9 cellular contexts compared by ENCODE assay signal in the genomic region with DNA sequence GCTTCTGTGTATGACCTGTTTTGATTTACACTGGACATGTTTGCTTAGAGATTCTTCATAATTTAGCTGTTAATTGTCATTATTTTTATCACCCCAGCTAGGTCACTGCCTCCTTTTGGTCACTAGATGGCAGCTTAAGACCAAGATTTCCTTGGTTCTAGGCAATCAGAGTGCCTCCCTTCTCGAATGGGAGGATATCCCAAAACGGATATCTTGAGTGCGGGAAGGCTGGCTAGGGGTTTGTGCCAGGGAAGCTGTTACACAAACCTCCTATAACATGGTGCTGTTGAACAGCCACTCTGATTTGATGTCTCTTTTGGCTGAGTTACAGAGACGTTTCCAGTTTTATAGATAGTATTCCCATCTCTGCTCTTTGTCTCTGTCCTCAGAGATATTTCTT.
A peak's percentile ranks its signal among the peaks of the same experiment; 100 is the strongest.
DNase-seq lines count a peak whose midpoint lies in the region; ATAC-seq, FAIRE-seq and TF ChIP-seq lines count a peak whose summit lies in the region.
"Had no signal": no experiment of that assay in that cellular context is flagged by ENCODE, and none has a peak within 500 bp of the region (broad histone marks: within the 10 kb centered on the region; RNA-seq: fewer than 3 reads in every experiment).

No MANE protein-coding gene starts in this region.

- FAIRE-seq in HTR-8/SVneo (lab: Jason Lieb, UNC) = no peak

- H3F3A ChIP-seq in neural cell (ENCODE audit: insufficient read depth, low read length, poor library complexity, severe bottlenecking) = no peaks in the 10 kb centered on the region

- H3K9me2 ChIP-seq in neural cell (ENCODE audit: insufficient read depth, low read length) = no peaks in the 10 kb centered on the region

- no peaks in the 10 kb centered on the region for H3K36me3 ChIP-seq in neural cell (ENCODE audit: insufficient read depth, low read length)
- no peaks in the 10 kb centered on the region for H3K36me3 ChIP-seq in effector memory CD4-positive, alpha-beta T cell (ENCODE audit: control insufficient read depth, insufficient read depth, low read length)

- TF ChIP-seq CTCF in AG04449 (IDR thresholded peaks at IDR 0.05; ENCODE audit: insufficient read depth, low read length, missing control alignments) (peak; percentile 61), epithelial cell of proximal tubule (conservative IDR thresholded peaks at IDR 0.05; ENCODE audit: low read depth, low read length) (peak; percentile 90), neural cell (IDR thresholded peaks at IDR 0.05; ENCODE audit: poor library complexity, severe bottlenecking) (peak; percentile 80)

- no peaks in the 10 kb centered on the region for H3K4me1 ChIP-seq in effector memory CD4-positive, alpha-beta T cell (ENCODE audit: control insufficient read depth, insufficient read depth, low read length, poor library complexity, severe bottlenecking)

- no peaks in the 10 kb centered on the region for H4K20me1 ChIP-seq in neural cell (ENCODE audit: insufficient read depth)

- H3K4me3 ChIP-seq in AG04449 (ENCODE audit: low read depth, low read length) (no peak overlapping the region), epithelial cell of proximal tubule (ENCODE audit: low read depth, low read length) (no peak overlapping the region), neural cell (ENCODE audit: low read length) (no peak overlapping the region)
- no peak overlapping the region for H3K4me3 ChIP-seq in effector memory CD4-positive, alpha-beta T cell (ENCODE audit: insufficient read depth, low read depth, low read length, poor library complexity, severe bottlenecking)

- TF ChIP-seq EP300 in neural cell (conservative IDR thresholded peaks at IDR 0.05; ENCODE audit: poor library complexity, severe bottlenecking) = no peak

- peak; percentile 82 for TF ChIP-seq RAD21 in neural cell (conservative IDR thresholded peaks at IDR 0.05)

- H3K79me2 ChIP-seq in neural cell (replicated peaks; ENCODE audit: insufficient read depth, low read length) = no peaks in the 10 kb centered on the region

- in situ Hi-C loops in G401 (cut with HindIII; ENCODE audit: low sequenced_read_pairs) = no loop called here

- H2AFZ ChIP-seq in neural cell (ENCODE audit: low read depth, low read length) = no peak overlapping the region

- H3K9ac ChIP-seq in neural cell (ENCODE audit: low read length) = no peak overlapping the region

- H3K27ac ChIP-seq in neural cell (ENCODE audit: low read length) = no peak overlapping the region
- H3K27ac ChIP-seq in effector memory CD4-positive, alpha-beta T cell (ENCODE audit: insufficient read depth, low read length, poor library complexity, severe bottlenecking) = no peak overlapping the region

- no peak for DNase-seq in AG04449 (ENCODE audit: low read depth, low spot score)
- peak; percentile 67 for DNase-seq in G401 (ENCODE audit: low spot score)
- DNase-seq in HTR-8/SVneo (ENCODE audit: insufficient read length, low spot score) = peak; percentile 5
- peak; percentile 71 for DNase-seq in RKO (ENCODE audit: low spot score)
- no peak for DNase-seq in epithelial cell of proximal tubule (ENCODE audit: low read depth)
- no peak for DNase-seq in effector memory CD4-positive, alpha-beta T cell

- no peaks in the 10 kb centered on the region for H3K9me3 ChIP-seq in neural cell (ENCODE audit: low read length)
- H3K9me3 ChIP-seq in effector memory CD4-positive, alpha-beta T cell (ENCODE audit: control insufficient read depth, low read length) = no peaks in the 10 kb centered on the region

- POLR2A ChIA-PET in AG04449 (lab: Yijun Ruan, JAX) = no interaction called here

- no peak overlapping the region for H3K4me2 ChIP-seq in neural cell (ENCODE audit: low read length)

- peak; percentile 75 for ATAC-seq in GM21737 (IDR thresholded peaks at IDR 0.05; ENCODE audit: unreplicated experiment)
- ATAC-seq: naive thymus-derived CD8-positive, alpha-beta T cell had no signal

- H3K27me3 ChIP-seq in neural cell (ENCODE audit: insufficient read depth, low read depth, low read length) = no peaks in the 10 kb centered on the region
- peaks cover under 1% of the 10 kb centered on the region for H3K27me3 ChIP-seq in effector memory CD4-positive, alpha-beta T cell (replicated peaks; ENCODE audit: control insufficient read depth, insufficient read depth, low read length, poor library complexity, severe bottlenecking)

- CTCF ChIA-PET in AG04449 (lab: Yijun Ruan, JAX) = interaction anchor here (0.6 to 3.2 kb wide), 15 partner anchors 9 to 1994 kb away, joined by 3 to 18 read pairs (median 4); no protein-coding TSS in a partner anchor

TF ChIP-seq in neural cell, 6 proteins besides CTCF, POLR2A, EP300 and RAD21:
- TF ChIP-seq, protein P1, sequence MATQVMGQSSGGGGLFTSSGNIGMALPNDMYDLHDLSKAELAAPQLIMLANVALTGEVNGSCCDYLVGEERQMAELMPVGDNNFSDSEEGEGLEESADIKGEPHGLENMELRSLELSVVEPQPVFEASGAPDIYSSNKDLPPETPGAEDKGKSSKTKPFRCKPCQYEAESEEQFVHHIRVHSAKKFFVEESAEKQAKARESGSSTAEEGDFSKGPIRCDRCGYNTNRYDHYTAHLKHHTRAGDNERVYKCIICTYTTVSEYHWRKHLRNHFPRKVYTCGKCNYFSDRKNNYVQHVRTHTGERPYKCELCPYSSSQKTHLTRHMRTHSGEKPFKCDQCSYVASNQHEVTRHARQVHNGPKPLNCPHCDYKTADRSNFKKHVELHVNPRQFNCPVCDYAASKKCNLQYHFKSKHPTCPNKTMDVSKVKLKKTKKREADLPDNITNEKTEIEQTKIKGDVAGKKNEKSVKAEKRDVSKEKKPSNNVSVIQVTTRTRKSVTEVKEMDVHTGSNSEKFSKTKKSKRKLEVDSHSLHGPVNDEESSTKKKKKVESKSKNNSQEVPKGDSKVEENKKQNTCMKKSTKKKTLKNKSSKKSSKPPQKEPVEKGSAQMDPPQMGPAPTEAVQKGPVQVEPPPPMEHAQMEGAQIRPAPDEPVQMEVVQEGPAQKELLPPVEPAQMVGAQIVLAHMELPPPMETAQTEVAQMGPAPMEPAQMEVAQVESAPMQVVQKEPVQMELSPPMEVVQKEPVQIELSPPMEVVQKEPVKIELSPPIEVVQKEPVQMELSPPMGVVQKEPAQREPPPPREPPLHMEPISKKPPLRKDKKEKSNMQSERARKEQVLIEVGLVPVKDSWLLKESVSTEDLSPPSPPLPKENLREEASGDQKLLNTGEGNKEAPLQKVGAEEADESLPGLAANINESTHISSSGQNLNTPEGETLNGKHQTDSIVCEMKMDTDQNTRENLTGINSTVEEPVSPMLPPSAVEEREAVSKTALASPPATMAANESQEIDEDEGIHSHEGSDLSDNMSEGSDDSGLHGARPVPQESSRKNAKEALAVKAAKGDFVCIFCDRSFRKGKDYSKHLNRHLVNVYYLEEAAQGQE (IDR thresholded peaks at IDR 0.05; ENCODE audit: borderline replicate concordance) = no peak
- peak; percentile 80 for TF ChIP-seq SMC3 (conservative IDR thresholded peaks at IDR 0.05; ENCODE audit: poor library complexity)

Comparison
In these comparisons a context has a peak if more than half of its experiments do, and no peak if none do; other contexts are left out.
1. DNase-seq: peak in G401 (single experiment), HTR-8/SVneo (single experiment) and RKO (single experiment); none in AG04449 (single experiment), epithelial cell of proximal tubule (single experiment) and effector memory CD4-positive, alpha-beta T cell (0 of 3).
2. Peak in every context shown above with its lines, with median percentiles within 50 percentile points of each other: CTCF ChIP-seq.